ENCODE assay signal across 12 cellular contexts in genomic region chr6:138498575-138499302, GRCh38. TPM values are rescaled to one million over a fixed set of nuclear protein-coding genes. Genes with fewer than 3 reads are reported as not detected.
DNase-seq lines count a peak whose midpoint lies in the region; ATAC-seq and TF ChIP-seq lines count a peak whose summit lies in the region.
"Had no signal": no experiment of that assay in that cellular context is flagged by ENCODE, and none has a peak within 500 bp of the region (broad histone marks: within the 10 kb centered on the region; RNA-seq: fewer than 3 reads in every experiment).

No MANE protein-coding gene starts in this region.

- H3K4me3 Mint-ChIP-seq in memory B cell, result peak overlapping the region; percentile 44
- H3K4me3 Mint-ChIP-seq: effector memory CD8-positive, alpha-beta T cell had no signal

- WGBS in body of pancreas, 2 donors, result 35 to 36% methylated on average over 3 of the region's 3 CpGs
- whole genome bisulfite sequencing in prostate gland, result 77% methylated on average over 3 of the region's 3 CpGs

- H3K4me3 ChIP-seq in A673 (ENCODE audit: low read depth, low read length, poor library complexity, severe bottlenecking) (peak overlapping the region; percentile 1), body of pancreas (no peak overlapping the region), prostate gland (no peak overlapping the region)

- ATAC-seq in HG02678 (IDR thresholded peaks at IDR 0.05; ENCODE audit: unreplicated experiment), result peak; percentile 6
- peak; percentile 57 for ATAC-seq in body of pancreas
- no peak for ATAC-seq in memory B cell (ENCODE audit: low read depth)
- ATAC-seq: effector memory CD8-positive, alpha-beta T cell; HCT116 had no signal

- POLR2A ChIA-PET in A673 (lab: Charles Lee; ENCODE audit: low non-redundant PET), result interaction anchor here (0.8 kb wide), 1 partner anchor 22 kb away, joined by 6 read pairs; no protein-coding TSS in a partner anchor

- H3K4me1 Mint-ChIP-seq in memory B cell, result peaks cover 11% of the 10 kb centered on the region

- peaks cover 4% of the 10 kb centered on the region for H3K36me3 ChIP-seq in A673 (ENCODE audit: insufficient read depth, low read length, poor library complexity, severe bottlenecking)
- no peaks in the 10 kb centered on the region for H3K36me3 ChIP-seq in body of pancreas (replicated peaks in 1 of 2; ENCODE audit: insufficient read depth in 1 of 2, low read depth in 2 of 2)
- H3K36me3 ChIP-seq in prostate gland, result no peaks in the 10 kb centered on the region

- no peaks in the 10 kb centered on the region for H3K36me3 Mint-ChIP-seq in memory B cell

- H3K27me3 Mint-ChIP-seq in memory B cell, result peaks cover 19% of the 10 kb centered on the region

- TF ChIP-seq POLR2A in body of pancreas (IDR thresholded peaks at IDR 0.05) (no peak), prostate gland (IDR thresholded peaks at IDR 0.05) (no peak)

- no peak overlapping the region for H3K27ac ChIP-seq in A673 (ENCODE audit: low read depth, low read length, poor library complexity, severe bottlenecking)
- peak overlapping the region; percentile 31 to 68 (median 63) for H3K27ac ChIP-seq in body of pancreas
- H3K27ac ChIP-seq in prostate gland, result no peak overlapping the region
- H3K27ac ChIP-seq: KMS-11 had no signal

- intact Hi-C loops in A673 (cut with micrococcal nuclease; ENCODE audit: unreplicated experiment), result no loop called here
- intact Hi-C loops in body of pancreas (cut with DNase I), result no loop called here
- intact Hi-C loops in prostate gland (cut with DNase I), result no loop called here

- CTCF ChIA-PET in A673 (lab: Charles Lee), result no interaction called here

- H3K4me1 ChIP-seq in A673 (ENCODE audit: insufficient read depth, low read length, poor library complexity, severe bottlenecking) (peaks cover 19% of the 10 kb centered on the region), body of pancreas (peaks cover 67% of the 10 kb centered on the region), prostate gland (replicated peaks) (no peaks in the 10 kb centered on the region)

- BruUV-seq in A673 (replicated peaks; lab: Mats Ljungman, UMichigan), result no TSS peak

- H3K9me3 ChIP-seq in A673 (ENCODE audit: low read depth, low read length, poor library complexity, severe bottlenecking) (no peaks in the 10 kb centered on the region), body of pancreas (no peaks in the 10 kb centered on the region), prostate gland (no peaks in the 10 kb centered on the region)

- no peaks in the 10 kb centered on the region for H3K9me3 Mint-ChIP-seq in memory B cell
- H3K9me3 Mint-ChIP-seq: effector memory CD8-positive, alpha-beta T cell had no signal

- no peak overlapping the region for H3K27ac Mint-ChIP-seq in memory B cell
- H3K27ac Mint-ChIP-seq: effector memory CD8-positive, alpha-beta T cell had no signal

- DNase-seq in A673 (ENCODE audit: low spot score), result no peak
- DNase-seq in body of pancreas, result no peak
- DNase-seq in memory B cell (ENCODE audit: low spot score in 2 of 2), result no peak
- DNase-seq in globus pallidus (ENCODE audit: low spot score), result no peak
- DNase-seq in prostate gland (ENCODE audit: low spot score), result no peak
- no peak for DNase-seq in AG08396 (ENCODE audit: low spot score)
- DNase-seq in activated T-cell treated with anti-CD3 and anti-CD28 coated beads, Interleukin-2, amount 50 U/mL, for 1 hour, result no peak
- DNase-seq: activated gamma-delta T cell treated with Interleukin-2 at 50 U/mL for 16 hours; effector memory CD8-positive, alpha-beta T cell had no signal

- TF ChIP-seq CTCF in A673 (conservative IDR thresholded peaks at IDR 0.05; ENCODE audit: low read depth, low read length) (no peak), body of pancreas (IDR thresholded peaks at IDR 0.05) (no peak), prostate gland (IDR thresholded peaks at IDR 0.05) (no peak)

- no peaks in the 10 kb centered on the region for H3K27me3 ChIP-seq in A673 (replicated peaks; ENCODE audit: insufficient read depth, low read depth, low read length, poor library complexity)
- no peaks in the 10 kb centered on the region for H3K27me3 ChIP-seq in body of pancreas
- H3K27me3 ChIP-seq in prostate gland (replicated peaks; ENCODE audit: insufficient read depth), result no peaks in the 10 kb centered on the region

RNA-seq across cellular contexts. Expression of gene NHSL1, which starts 0.6 kb away (rescaled TPM):
- total RNA-seq in A673 (2021) (29.5 and 33.1 TPM in 2 replicates), body of pancreas (1 to 10 TPM; 5.2 to 7.3 TPM), prostate gland (10 to 100 TPM in 1 of 2 donors, 1 to 10 TPM in 1; 2.1 to 10.7 TPM)

Comparison
In these comparisons a context has a peak if more than half of its experiments do, and no peak if none do; other contexts are left out.
1. H3K27ac ChIP-seq: peak in body of pancreas (4 of 4); none in A673 (single experiment) and prostate gland (0 of 2).